In genomic region chr1:219991511-219991810, GRCh38 we compare ENCODE assay signal across 17 cellular contexts.
"Had no signal": no experiment of that assay in that cellular context is flagged by ENCODE, and none has a peak within 500 bp of the region (broad histone marks: within the 10 kb centered on the region; RNA-seq: fewer than 3 reads in every experiment).

No MANE protein-coding gene starts in this region.

- H3K27me3 Mint-ChIP-seq: activated CD4-positive, alpha-beta memory T cell treated with anti-CD3 and anti-CD28 coated beads, Interleukin-2, amount 10 ng/mL, durations not matched to agents 7 days and 5 days; activated naive CD8-positive, alpha-beta T cell; brain had no signal

- FAIRE-seq: urothelium cell line had no signal

- H3K4me3 ChIP-seq: neural progenitor cell, ovary had no signal

- H3K4me3 Mint-ChIP-seq: activated CD4-positive, alpha-beta memory T cell treated with anti-CD3 and anti-CD28 coated beads, Interleukin-2, amount 10 ng/mL, durations not matched to agents 7 days and 5 days; activated naive CD8-positive, alpha-beta T cell; brain; neural progenitor cell had no signal

- H3K9me3 ChIP-seq: ovary had no signal

- H3K9ac ChIP-seq: neural progenitor cell had no signal

- H3K9me3 Mint-ChIP-seq: activated CD4-positive, alpha-beta memory T cell treated with anti-CD3 and anti-CD28 coated beads, Interleukin-2, amount 10 ng/mL, durations not matched to agents 7 days and 5 days; brain; neural progenitor cell had no signal

- H3K4me1 Mint-ChIP-seq: activated CD4-positive, alpha-beta memory T cell treated with anti-CD3 and anti-CD28 coated beads, Interleukin-2, amount 10 ng/mL, durations not matched to agents 7 days and 5 days; neural progenitor cell had no signal

- H3K27me3 ChIP-seq: neural progenitor cell, ovary had no signal

- H3K27ac Mint-ChIP-seq: activated CD4-positive, alpha-beta memory T cell treated with anti-CD3 and anti-CD28 coated beads, Interleukin-2, amount 10 ng/mL, durations not matched to agents 7 days and 5 days; activated naive CD8-positive, alpha-beta T cell; neural progenitor cell had no signal

- H3K4me1 ChIP-seq: neural progenitor cell had no signal

- H2AFZ ChIP-seq: neural progenitor cell had no signal

- H3K27ac ChIP-seq: neural progenitor cell, ovary, WERI-Rb-1 had no signal

- H3K4me2 ChIP-seq: neural progenitor cell had no signal

- H3K36me3 ChIP-seq: ovary had no signal

- DNase-seq: activated CD4-positive, alpha-beta memory T cell treated with anti-CD3 and anti-CD28 coated beads, Interleukin-2, amount 10 ng/mL, durations not matched to agents 7 days and 5 days; activated CD4-positive, alpha-beta T cell treated with anti-CD3 and anti-CD28 coated beads for 4 hours; activated gamma-delta T cell; activated T-cell treated with anti-CD3 and anti-CD28 coated beads, Interleukin-2, amount 50 U/mL, for 48 hours; amygdala; central memory CD4-positive, alpha-beta T cell; cortex of kidney; effector CD4-positive, alpha-beta T cell; ovary; stimulated activated CD4-positive, alpha-beta T cell treated with anti-CD3 and anti-CD28 coated beads, Interleukin-12 subunit alpha, Interleukin-12 subunit beta, amount 100 ng/mL, for 4 hours; stimulated activated CD4-positive, alpha-beta T cell treated with anti-CD3 and anti-CD28 coated beads, Interleukin-2, amount 100 ng/mL, for 24 hours; T-helper 1 cell; WERI-Rb-1 had no signal
